In genomic region chr6:91926361-91926760, GRCh38 we compare ENCODE assay signal across 19 cellular contexts.
"Had no signal": no experiment of that assay in that cellular context is flagged by ENCODE, and none has a peak within 500 bp of the region (broad histone marks: within the 10 kb centered on the region; RNA-seq: fewer than 3 reads in every experiment).

No MANE protein-coding gene starts in this region.

- DNase-seq: cerebellar nuclear complex; colonic mucosa; cortex of kidney; effector CD4-positive, alpha-beta T cell; effector memory CD4-positive, alpha-beta T cell; foreskin keratinocyte; left cardiac atrium; left ventricle myocardium superior; lower lobe of right lung; mesenchymal stem cell; mucosa of descending colon had no signal

- H3K27me3 Mint-ChIP-seq: dendritic cell treated with granulocyte-macrophage colony-stimulating factor and Interleukin-4, amounts not matched to agents 40 ng/mL and 50 ng/mL, for 4 days had no signal

- H3K4me2 ChIP-seq: hepatocyte had no signal

- H3K27ac Mint-ChIP-seq: dendritic cell treated with granulocyte-macrophage colony-stimulating factor and Interleukin-4, amounts not matched to agents 40 ng/mL and 50 ng/mL, for 4 days; mesothelial cell of epicardium had no signal

- H3K4me1 ChIP-seq: colonic mucosa, esophagus muscularis mucosa, foreskin keratinocyte, gastroesophageal sphincter, heart left ventricle, left lung, lower lobe of right lung had no signal

- H3K4me1 Mint-ChIP-seq: mesothelial cell of epicardium had no signal

- H2AFZ ChIP-seq: hepatocyte had no signal

- ATAC-seq: foreskin keratinocyte, gastroesophageal sphincter, heart left ventricle, left cardiac atrium, left lung, left ventricle myocardium superior, lower lobe of right lung, mucosa of descending colon had no signal

- H3K4me3 Mint-ChIP-seq: dendritic cell treated with granulocyte-macrophage colony-stimulating factor and Interleukin-4, amounts not matched to agents 40 ng/mL and 50 ng/mL, for 4 days; mesothelial cell of epicardium had no signal

- H3K27ac ChIP-seq: colonic mucosa, dorsolateral prefrontal cortex, esophagus muscularis mucosa, foreskin keratinocyte, gastroesophageal sphincter, heart left ventricle, hepatocyte, left lung, lower lobe of right lung had no signal

- H3K27me3 ChIP-seq: colonic mucosa, dorsolateral prefrontal cortex, esophagus muscularis mucosa, foreskin keratinocyte, gastroesophageal sphincter, heart left ventricle, hepatocyte, left lung had no signal

- H3K36me3 Mint-ChIP-seq: mesothelial cell of epicardium had no signal

- H3K4me3 ChIP-seq: colonic mucosa, dorsolateral prefrontal cortex, esophagus muscularis mucosa, gastroesophageal sphincter, heart left ventricle, hepatocyte, left lung, lower lobe of right lung, mucosa of descending colon had no signal

- H3K79me2 ChIP-seq: hepatocyte had no signal

- H3K36me3 ChIP-seq: colonic mucosa, esophagus muscularis mucosa, gastroesophageal sphincter, heart left ventricle, left lung, lower lobe of right lung had no signal

- H3K9me3 ChIP-seq: colonic mucosa, esophagus muscularis mucosa, gastroesophageal sphincter, lower lobe of right lung had no signal
